Comparison of ENCODE assay signal across 15 cellular contexts in genomic region chrX:13685126-13685763, GRCh38. TPM values are rescaled to one million over a fixed set of nuclear protein-coding genes. Genes with fewer than 3 reads are reported as not detected.
A peak's percentile ranks its signal among the peaks of the same experiment; 100 is the strongest.
DNase-seq lines count a peak whose midpoint lies in the region; ATAC-seq and TF ChIP-seq lines count a peak whose summit lies in the region.
"Had no signal": no experiment of that assay in that cellular context is flagged by ENCODE, and none has a peak within 500 bp of the region (broad histone marks: within the 10 kb centered on the region; RNA-seq: fewer than 3 reads in every experiment).

No MANE protein-coding gene starts in this region.

- H3K27me3 Mint-ChIP-seq in CD4-positive, alpha-beta memory T cell: no peaks in the 10 kb centered on the region
- no peaks in the 10 kb centered on the region for H3K27me3 Mint-ChIP-seq in dendritic cell treated with granulocyte-macrophage colony-stimulating factor and Interleukin-4, amounts not matched to agents 40 ng/mL and 50 ng/mL, for 4 days
- H3K27me3 Mint-ChIP-seq in nephron progenitor cell (ENCODE audit: low read depth, poor library complexity): no peaks in the 10 kb centered on the region

- CTCF ChIA-PET in CD4-positive, alpha-beta memory T cell (lab: Charles Lee; ENCODE audit: partially characterized antibody): no interaction called here
- CTCF ChIA-PET in RWPE1 (lab: Yijun Ruan, JAX): no interaction called here

- no peaks in the 10 kb centered on the region for H3K9me3 ChIP-seq in CD4-positive, alpha-beta memory T cell (ENCODE audit: control insufficient read depth in 1 of 2, low read length in 2 of 2)
- H3K9me3 ChIP-seq in body of pancreas: no peaks in the 10 kb centered on the region
- H3K9me3 ChIP-seq: BLaER1 had no signal

- no peak for DNase-seq in CD4-positive, alpha-beta memory T cell
- DNase-seq in RWPE1 (ENCODE audit: low spot score) (peak; percentile 35), body of pancreas (no peak), HT-29 (ENCODE audit: low spot score) (no peak), nephron progenitor cell (no peak)
- DNase-seq: activated T-cell treated with anti-CD3 and anti-CD28 coated beads, Interleukin-2, amount 50 U/mL, for 1 hour; aorta; NCI-H1092; stimulated activated CD4-positive, alpha-beta T cell treated with anti-CD3 and anti-CD28 coated beads, Interleukin-2, amount 100 ng/mL, for 24 hours had no signal

- intact Hi-C loops in CD4-positive, alpha-beta memory T cell (cut with micrococcal nuclease): no loop called here
- intact Hi-C loops in dendritic cell treated with granulocyte-macrophage colony-stimulating factor and Interleukin-4, amounts not matched to agents 40 ng/mL and 50 ng/mL, for 4 days (cut with micrococcal nuclease): no loop called here
- intact Hi-C loops in body of pancreas (cut with DNase I): no loop called here

- H3K4me3 Mint-ChIP-seq in CD4-positive, alpha-beta memory T cell: peak overlapping the region in 3 of 8 donors; percentile 0 to 7 (median 1)
- H3K4me3 Mint-ChIP-seq in dendritic cell treated with granulocyte-macrophage colony-stimulating factor and Interleukin-4, amounts not matched to agents 40 ng/mL and 50 ng/mL, for 4 days: no peak overlapping the region
- no peak overlapping the region for H3K4me3 Mint-ChIP-seq in nephron progenitor cell

- peak overlapping the region in 5 of 7 donors; percentile 1 to 74 (median 14) for H3K27ac Mint-ChIP-seq in CD4-positive, alpha-beta memory T cell
- H3K27ac Mint-ChIP-seq in dendritic cell treated with granulocyte-macrophage colony-stimulating factor and Interleukin-4, amounts not matched to agents 40 ng/mL and 50 ng/mL, for 4 days: peak overlapping the region; percentile 24
- H3K27ac Mint-ChIP-seq in nephron progenitor cell: no peak overlapping the region

- peaks cover 0 to 3% (median 0%) of the 10 kb centered on the region in 8 donors for H3K9me3 Mint-ChIP-seq in CD4-positive, alpha-beta memory T cell
- no peaks in the 10 kb centered on the region for H3K9me3 Mint-ChIP-seq in dendritic cell treated with granulocyte-macrophage colony-stimulating factor and Interleukin-4, amounts not matched to agents 40 ng/mL and 50 ng/mL, for 4 days
- H3K9me3 Mint-ChIP-seq in nephron progenitor cell: peaks cover 46% of the 10 kb centered on the region

- ATAC-seq in GM21423 (IDR thresholded peaks at IDR 0.05; ENCODE audit: unreplicated experiment) (peak; percentile 44), body of pancreas (no peak), GM18498 (IDR thresholded peaks at IDR 0.05; ENCODE audit: unreplicated experiment) (no peak)
- ATAC-seq: activated CD4-positive, CD25-positive, alpha-beta regulatory T cell treated with anti-CD3 and anti-CD28 coated beads, Interleukin-2, amount 50 U/mL, for 24 hours had no signal

- H3K27ac ChIP-seq in CD4-positive, alpha-beta memory T cell (ENCODE audit: low read depth, low read length): no peak overlapping the region
- H3K27ac ChIP-seq in RWPE1 (no peak overlapping the region), body of pancreas (no peak overlapping the region)
- H3K27ac ChIP-seq: BLaER1, right atrium auricular region had no signal

- H3K36me3 ChIP-seq in CD4-positive, alpha-beta memory T cell (ENCODE audit: insufficient read depth, low read length): no peaks in the 10 kb centered on the region
- no peaks in the 10 kb centered on the region for H3K36me3 ChIP-seq in body of pancreas (replicated peaks in 1 of 2; ENCODE audit: insufficient read depth in 1 of 2, low read depth in 2 of 2)
- H3K36me3 ChIP-seq: BLaER1, right atrium auricular region had no signal

- 34 to 35% methylated on average over 3 of the region's 3 CpGs for WGBS in body of pancreas, 2 donors

- H3K27me3 ChIP-seq in CD4-positive, alpha-beta memory T cell (ENCODE audit: insufficient read depth, low read length): no peaks in the 10 kb centered on the region
- H3K27me3 ChIP-seq in body of pancreas: no peaks in the 10 kb centered on the region
- H3K27me3 ChIP-seq: right atrium auricular region had no signal

- H3K4me1 Mint-ChIP-seq in CD4-positive, alpha-beta memory T cell: peaks cover 6 to 41% (median 24%) of the 10 kb centered on the region in 4 donors
- peaks cover 14% of the 10 kb centered on the region for H3K4me1 Mint-ChIP-seq in dendritic cell treated with granulocyte-macrophage colony-stimulating factor and Interleukin-4, amounts not matched to agents 40 ng/mL and 50 ng/mL, for 4 days (ENCODE audit: low read depth)
- peaks cover 10% of the 10 kb centered on the region for H3K4me1 Mint-ChIP-seq in nephron progenitor cell

- no peak for TF ChIP-seq POLR2A in body of pancreas (IDR thresholded peaks at IDR 0.05)

- H3K36me3 Mint-ChIP-seq in CD4-positive, alpha-beta memory T cell: peaks cover 5 to 11% of the 10 kb centered on the region in 2 donors
- peaks cover under 1% of the 10 kb centered on the region for H3K36me3 Mint-ChIP-seq in dendritic cell treated with granulocyte-macrophage colony-stimulating factor and Interleukin-4, amounts not matched to agents 40 ng/mL and 50 ng/mL, for 4 days (ENCODE audit: low read depth)
- H3K36me3 Mint-ChIP-seq in nephron progenitor cell (ENCODE audit: low read depth): no peaks in the 10 kb centered on the region

- TF ChIP-seq CTCF in RWPE1 (conservative IDR thresholded peaks at IDR 0.05; ENCODE audit: low read depth): no peak
- no peak for TF ChIP-seq CTCF in body of pancreas (IDR thresholded peaks at IDR 0.05)
- no peak for TF ChIP-seq CTCF in nephron progenitor cell (IDR thresholded peaks at IDR 0.05)

- POLR2A ChIA-PET in CD4-positive, alpha-beta memory T cell (lab: Charles Lee; ENCODE audit: partially characterized antibody): interaction anchor here (1.5 kb wide), 1 partner anchor 32 kb away, joined by 4 read pairs; the partner anchor contains the start of gene TCEANC
- POLR2A ChIA-PET in RWPE1 (lab: Yijun Ruan, JAX; ENCODE audit: low non-redundant PET): no interaction called here

- H3K4me1 ChIP-seq in CD4-positive, alpha-beta memory T cell (ENCODE audit: insufficient read depth, low read length): peaks cover 13% of the 10 kb centered on the region
- H3K4me1 ChIP-seq in body of pancreas: no peaks in the 10 kb centered on the region
- H3K4me1 ChIP-seq: BLaER1, right atrium auricular region had no signal

- H3K4me3 ChIP-seq in CD4-positive, alpha-beta memory T cell (ENCODE audit: low read length in 2 of 2): no peak overlapping the region
- H3K4me3 ChIP-seq in body of pancreas: no peak overlapping the region
- H3K4me3 ChIP-seq: BLaER1, right atrium auricular region had no signal

RNA-seq across cellular contexts. Expression of gene RAB9A, which starts 3.7 kb away (rescaled TPM):
- 10 to 100 TPM; 19.9 to 22.7 TPM for total RNA-seq in CD4-positive, alpha-beta memory T cell
- 10 to 100 TPM; 31.7 to 33.4 TPM for polyA plus RNA-seq in CD4-positive, alpha-beta memory T cell
- total RNA-seq in body of pancreas: 10 to 100 TPM; 14.3 to 15.5 TPM
- 4.8 and 5.7 TPM in 2 replicates for total RNA-seq in HT-29 (2014; rRNA removed; shearing (Covaris generic))

RNA-seq across cellular contexts. Expression of gene TCEANC, which starts 32.3 kb away (rescaled TPM):
- 10 to 100 TPM; 14.6 to 16.3 TPM for total RNA-seq in CD4-positive, alpha-beta memory T cell
- polyA plus RNA-seq in CD4-positive, alpha-beta memory T cell: 10 to 100 TPM in 1 of 2 donors, 1 to 10 TPM in 1; 9.6 to 10.3 TPM
- 1 to 10 TPM; 3.1 to 5.3 TPM for total RNA-seq in body of pancreas
- 0.53 and 0.76 TPM in 2 replicates for total RNA-seq in HT-29 (2014; rRNA removed; shearing (Covaris generic))

RNA-seq across cellular contexts. Expression of gene TRAPPC2, which starts 49.2 kb away (rescaled TPM):
- 10 to 100 TPM; 36.6 to 39.6 TPM for total RNA-seq in CD4-positive, alpha-beta memory T cell
- 10 to 100 TPM; 33.1 to 45.9 TPM for polyA plus RNA-seq in CD4-positive, alpha-beta memory T cell
- 10 to 100 TPM; 14.5 to 28.5 TPM for total RNA-seq in body of pancreas
- 6.7 and 8.9 TPM in 2 replicates for total RNA-seq in HT-29 (2014; rRNA removed; shearing (Covaris generic))

RNA-seq across cellular contexts. Expression of gene OFD1, which starts 49.3 kb away (rescaled TPM):
- 100 to 1,000 TPM; 135 TPM for total RNA-seq in CD4-positive, alpha-beta memory T cell
- 10 to 100 TPM; 22.0 to 39.0 TPM for polyA plus RNA-seq in CD4-positive, alpha-beta memory T cell
- 10 to 100 TPM; 27.5 to 36.6 TPM for total RNA-seq in body of pancreas
- 12.0 and 13.8 TPM in 2 replicates for total RNA-seq in HT-29 (2014; rRNA removed; shearing (Covaris generic))
